1 cellular context compared by ENCODE assay signal in genomic region chr3:116083686-116084085, GRCh38.
TF ChIP-seq lines count a peak whose summit lies in the region.

No MANE protein-coding gene starts in this region.

TF ChIP-seq in SK-N-SH treated with all-trans-retinoic acid at 6 μM for 48 hours, 23 proteins besides CTCF, POLR2A, EP300 and RAD21 (continued from another document):
- TF ChIP-seq, protein P1, sequence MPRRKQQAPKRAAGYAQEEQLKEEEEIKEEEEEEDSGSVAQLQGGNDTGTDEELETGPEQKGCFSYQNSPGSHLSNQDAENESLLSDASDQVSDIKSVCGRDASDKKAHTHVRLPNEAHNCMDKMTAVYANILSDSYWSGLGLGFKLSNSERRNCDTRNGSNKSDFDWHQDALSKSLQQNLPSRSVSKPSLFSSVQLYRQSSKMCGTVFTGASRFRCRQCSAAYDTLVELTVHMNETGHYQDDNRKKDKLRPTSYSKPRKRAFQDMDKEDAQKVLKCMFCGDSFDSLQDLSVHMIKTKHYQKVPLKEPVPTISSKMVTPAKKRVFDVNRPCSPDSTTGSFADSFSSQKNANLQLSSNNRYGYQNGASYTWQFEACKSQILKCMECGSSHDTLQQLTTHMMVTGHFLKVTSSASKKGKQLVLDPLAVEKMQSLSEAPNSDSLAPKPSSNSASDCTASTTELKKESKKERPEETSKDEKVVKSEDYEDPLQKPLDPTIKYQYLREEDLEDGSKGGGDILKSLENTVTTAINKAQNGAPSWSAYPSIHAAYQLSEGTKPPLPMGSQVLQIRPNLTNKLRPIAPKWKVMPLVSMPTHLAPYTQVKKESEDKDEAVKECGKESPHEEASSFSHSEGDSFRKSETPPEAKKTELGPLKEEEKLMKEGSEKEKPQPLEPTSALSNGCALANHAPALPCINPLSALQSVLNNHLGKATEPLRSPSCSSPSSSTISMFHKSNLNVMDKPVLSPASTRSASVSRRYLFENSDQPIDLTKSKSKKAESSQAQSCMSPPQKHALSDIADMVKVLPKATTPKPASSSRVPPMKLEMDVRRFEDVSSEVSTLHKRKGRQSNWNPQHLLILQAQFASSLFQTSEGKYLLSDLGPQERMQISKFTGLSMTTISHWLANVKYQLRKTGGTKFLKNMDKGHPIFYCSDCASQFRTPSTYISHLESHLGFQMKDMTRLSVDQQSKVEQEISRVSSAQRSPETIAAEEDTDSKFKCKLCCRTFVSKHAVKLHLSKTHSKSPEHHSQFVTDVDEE (CRISPR knock-in tag; IDR thresholded peaks at IDR 0.05), result no peak
- TF ChIP-seq ZFP3 (CRISPR knock-in tag; IDR thresholded peaks at IDR 0.05), result no peak
- TF ChIP-seq ZFP30 (CRISPR knock-in tag; IDR thresholded peaks at IDR 0.05), result no peak
- TF ChIP-seq BACH2 (CRISPR knock-in tag; IDR thresholded peaks at IDR 0.05; ENCODE audit: borderline replicate concordance), result no peak
- TF ChIP-seq ZNF8 (CRISPR knock-in tag; IDR thresholded peaks at IDR 0.05), result no peak
- no peak for TF ChIP-seq ARNTL (CRISPR knock-in tag; IDR thresholded peaks at IDR 0.05; ENCODE audit: borderline replicate concordance, low read depth)
- TF ChIP-seq, protein P2, sequence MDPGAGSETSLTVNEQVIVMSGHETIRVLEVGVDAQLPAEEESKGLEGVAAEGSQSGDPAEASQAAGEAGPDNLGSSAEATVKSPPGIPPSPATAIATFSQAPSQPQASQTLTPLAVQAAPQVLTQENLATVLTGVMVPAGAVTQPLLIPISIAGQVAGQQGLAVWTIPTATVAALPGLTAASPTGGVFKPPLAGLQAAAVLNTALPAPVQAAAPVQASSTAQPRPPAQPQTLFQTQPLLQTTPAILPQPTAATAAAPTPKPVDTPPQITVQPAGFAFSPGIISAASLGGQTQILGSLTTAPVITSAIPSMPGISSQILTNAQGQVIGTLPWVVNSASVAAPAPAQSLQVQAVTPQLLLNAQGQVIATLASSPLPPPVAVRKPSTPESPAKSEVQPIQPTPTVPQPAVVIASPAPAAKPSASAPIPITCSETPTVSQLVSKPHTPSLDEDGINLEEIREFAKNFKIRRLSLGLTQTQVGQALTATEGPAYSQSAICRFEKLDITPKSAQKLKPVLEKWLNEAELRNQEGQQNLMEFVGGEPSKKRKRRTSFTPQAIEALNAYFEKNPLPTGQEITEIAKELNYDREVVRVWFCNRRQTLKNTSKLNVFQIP (CRISPR knock-in tag; IDR thresholded peaks at IDR 0.05; ENCODE audit: borderline replicate concordance, low read depth), result no peak
- TF ChIP-seq ZNF565 (CRISPR knock-in tag; conservative IDR thresholded peaks at IDR 0.05; ENCODE audit: low read depth), result no peak
TF ChIP-seq in SK-N-SH treated with all-trans-retinoic acid at 6 μM for 48 hours: peak in this region for 0.
